Comparison of ENCODE assay signal across 23 cellular contexts in genomic region chr10:131758062-131758941, GRCh38.
DNase-seq lines count a peak whose midpoint lies in the region; ATAC-seq and TF ChIP-seq lines count a peak whose summit lies in the region.
"Had no signal": no experiment of that assay in that cellular context is flagged by ENCODE, and none has a peak within 500 bp of the region (broad histone marks: within the 10 kb centered on the region; RNA-seq: fewer than 3 reads in every experiment).

No MANE protein-coding gene starts in this region.

- no peaks in the 10 kb centered on the region for H3K9me3 Mint-ChIP-seq in nephron progenitor cell
- H3K9me3 Mint-ChIP-seq: activated T-cell treated with anti-CD3 and anti-CD28 coated beads, Interleukin-2, amount 50 U/mL, for 24 hours had no signal

- TF ChIP-seq EP300 in esophagus muscularis mucosa (IDR thresholded peaks at IDR 0.05): no peak

- DNase-seq in Right ventricle myocardium inferior (ENCODE audit: missing footprints) (no peak), cardiac septum (ENCODE audit: low spot score) (no peak), NCI-H526 treated with DMSO at 0.1 percent for 48 hours (lab: John Stamatoyannopoulos, UW) (peak; percentile 32), nephron progenitor cell (no peak), esophagus muscularis mucosa (ENCODE audit: extremely low spot score) (no peak), foreskin keratinocyte (no peak)
- DNase-seq in NK-92 treated with Interleukin-12 subunit alpha and Interleukin-12 subunit beta, amount 100 ng/mL, for 24 hours (lab: John Stamatoyannopoulos, UW): no peak
- DNase-seq: activated naive CD4-positive, alpha-beta T cell treated with anti-CD3 and anti-CD28 coated beads, Interleukin-2, amount 10 ng/mL, durations not matched to agents 7 days and 5 days; activated T-cell treated with anti-CD3 and anti-CD28 coated beads, Interleukin-2, amount 50 U/mL, for 24 hours; BE2C; Calu3; effector CD4-positive, alpha-beta T cell; gastrocnemius medialis; MG63; naive B cell; NCI-H146; NCI-H446 treated with DMSO at 0.1 percent for 48 hours; stimulated activated CD4-positive, alpha-beta T cell treated with anti-CD3 and anti-CD28 coated beads, Interleukin-4, amount 100 ng/mL, for 24 hours; stomach had no signal

- intact Hi-C loops in Right ventricle myocardium inferior (cut with DNase I) (no loop called here), cardiac septum (cut with DNase I) (no loop called here), esophagus muscularis mucosa (cut with DNase I) (no loop called here)

- no peaks in the 10 kb centered on the region for H3K4me1 ChIP-seq in esophagus muscularis mucosa
- no peaks in the 10 kb centered on the region for H3K4me1 ChIP-seq in foreskin keratinocyte
- H3K4me1 ChIP-seq: BE2C, gastrocnemius medialis, Peyer's patch, stomach, upper lobe of left lung had no signal

- no peaks in the 10 kb centered on the region for H3K36me3 Mint-ChIP-seq in nephron progenitor cell (ENCODE audit: low read depth)
- H3K36me3 Mint-ChIP-seq: activated naive CD4-positive, alpha-beta T cell treated with anti-CD3 and anti-CD28 coated beads, Interleukin-2, amount 10 ng/mL, durations not matched to agents 7 days and 5 days had no signal

- H3K27ac ChIP-seq in esophagus muscularis mucosa (replicated peaks in 1 of 4) (no peak overlapping the region), foreskin keratinocyte (no peak overlapping the region)
- H3K27ac ChIP-seq: gastrocnemius medialis, Peyer's patch, stomach, upper lobe of left lung had no signal

- H3K4me3 ChIP-seq in esophagus muscularis mucosa: no peak overlapping the region
- H3K4me3 ChIP-seq: gastrocnemius medialis, MG63, Peyer's patch, smooth muscle cell, stomach, upper lobe of left lung had no signal

- TF ChIP-seq CTCF in nephron progenitor cell (IDR thresholded peaks at IDR 0.05) (no peak), esophagus muscularis mucosa (IDR thresholded peaks at IDR 0.05) (no peak), foreskin keratinocyte (conservative IDR thresholded peaks at IDR 0.05) (no peak)

- peak overlapping the region; percentile 62 for H3K4me3 Mint-ChIP-seq in nephron progenitor cell
- H3K4me3 Mint-ChIP-seq: activated naive CD4-positive, alpha-beta T cell treated with anti-CD3 and anti-CD28 coated beads, Interleukin-2, amount 10 ng/mL, durations not matched to agents 7 days and 5 days; activated T-cell treated with anti-CD3 and anti-CD28 coated beads, Interleukin-2, amount 50 U/mL, for 24 hours had no signal

- H3K27me3 ChIP-seq in esophagus muscularis mucosa (peaks cover 0 to 14% (median 0%) of the 10 kb centered on the region in 4 donors), foreskin keratinocyte (no peaks in the 10 kb centered on the region)
- H3K27me3 ChIP-seq: BE2C, MG63, Peyer's patch, upper lobe of left lung had no signal

- peaks cover 70% of the 10 kb centered on the region for H3K4me1 Mint-ChIP-seq in nephron progenitor cell
- H3K4me1 Mint-ChIP-seq: activated naive CD4-positive, alpha-beta T cell treated with anti-CD3 and anti-CD28 coated beads, Interleukin-2, amount 10 ng/mL, durations not matched to agents 7 days and 5 days had no signal

- peak overlapping the region; percentile 96 for H3K27ac Mint-ChIP-seq in nephron progenitor cell
- H3K27ac Mint-ChIP-seq: activated naive CD4-positive, alpha-beta T cell treated with anti-CD3 and anti-CD28 coated beads, Interleukin-2, amount 10 ng/mL, durations not matched to agents 7 days and 5 days; activated T-cell treated with anti-CD3 and anti-CD28 coated beads, Interleukin-2, amount 50 U/mL, for 24 hours had no signal

- ATAC-seq in Right ventricle myocardium inferior: peak; percentile 28
- no peak for ATAC-seq in foreskin keratinocyte
- ATAC-seq in HG02610 (IDR thresholded peaks at IDR 0.05; ENCODE audit: unreplicated experiment): no peak
- ATAC-seq: gastrocnemius medialis had no signal

- no peaks in the 10 kb centered on the region for H3K27me3 Mint-ChIP-seq in nephron progenitor cell (ENCODE audit: low read depth, poor library complexity)
- H3K27me3 Mint-ChIP-seq: activated naive CD4-positive, alpha-beta T cell treated with anti-CD3 and anti-CD28 coated beads, Interleukin-2, amount 10 ng/mL, durations not matched to agents 7 days and 5 days had no signal

- peaks cover 0 to 4% (median 0%) of the 10 kb centered on the region in 4 donors for H3K9me3 ChIP-seq in esophagus muscularis mucosa
- H3K9me3 ChIP-seq: BE2C, gastrocnemius medialis, MG63, Peyer's patch, upper lobe of left lung had no signal

- no peak for TF ChIP-seq POLR2A in esophagus muscularis mucosa (IDR thresholded peaks at IDR 0.05; ENCODE audit: low read depth)

- WGBS in esophagus muscularis mucosa: 82% methylated on average over 18 of the region's 18 CpGs

- no peaks in the 10 kb centered on the region for H3K36me3 ChIP-seq in esophagus muscularis mucosa
- H3K36me3 ChIP-seq: BE2C, gastrocnemius medialis, MG63, Peyer's patch, stomach, upper lobe of left lung had no signal
